ENCODE assay signal across 1 cellular context in the genomic region with DNA sequence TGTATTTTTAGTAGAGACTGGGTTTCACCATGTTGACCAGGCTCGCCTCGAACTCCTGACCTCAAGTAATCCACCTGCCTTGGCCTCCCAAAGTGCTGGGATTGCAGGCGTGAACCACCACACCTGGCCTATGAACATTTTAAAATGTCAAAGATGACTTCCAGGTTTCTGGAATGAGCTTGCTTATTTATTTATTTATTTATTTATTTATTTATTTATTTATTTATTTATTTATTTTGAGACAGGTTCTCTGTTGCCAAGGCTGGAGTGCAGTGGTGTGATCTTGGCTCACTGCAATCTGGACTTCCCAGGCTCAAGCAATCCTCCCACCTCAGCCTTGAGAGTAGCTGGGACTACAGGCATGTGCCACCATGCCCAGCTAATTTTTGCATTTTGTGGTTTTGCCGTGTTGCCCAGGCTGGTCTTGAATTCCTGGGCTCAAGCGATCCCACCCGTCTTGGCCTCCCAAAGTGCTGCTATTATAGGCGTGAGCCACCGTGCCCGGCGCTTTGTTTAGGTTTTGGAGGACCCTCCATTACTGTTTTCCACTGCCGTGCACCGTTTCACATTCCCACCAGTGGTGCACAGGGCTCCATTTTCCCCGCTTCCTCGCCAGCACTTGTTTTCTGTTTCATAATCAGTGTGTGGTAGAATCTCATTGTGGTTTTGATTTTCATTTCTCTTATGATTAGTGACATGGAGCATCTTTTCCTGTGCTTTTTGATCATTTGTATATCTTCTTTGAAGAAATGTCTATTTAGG.
TF ChIP-seq lines count a peak whose summit lies in the region.

No MANE protein-coding gene starts in this region.

TF ChIP-seq in A549, 52 proteins besides CTCF, POLR2A, EP300 and RAD21:
- TF ChIP-seq ZSCAN20 (CRISPR knock-in tag; IDR thresholded peaks at IDR 0.05) (no peak), ZC3H11A (IDR thresholded peaks at IDR 0.05) (peak; percentile 98), HDAC2 (IDR thresholded peaks at IDR 0.05) (no peak), PHF8 (IDR thresholded peaks at IDR 0.05; ENCODE audit: borderline replicate concordance, low read depth) (no peak), HOXB5 (CRISPR knock-in tag; IDR thresholded peaks at IDR 0.05) (no peak)
TF ChIP-seq in A549: peak in this region for 1.
